ENCODE assay signal across 8 cellular contexts in genomic region chr17:27609606-27610303, GRCh38. TPM values are rescaled to one million over a fixed set of nuclear protein-coding genes. Genes with fewer than 3 reads are reported as not detected.
A peak's percentile ranks its signal among the peaks of the same experiment; 100 is the strongest.
DNase-seq lines count a peak whose midpoint lies in the region; ATAC-seq, FAIRE-seq and TF ChIP-seq lines count a peak whose summit lies in the region.

No MANE protein-coding gene starts in this region.

- H3K27me3 Mint-ChIP-seq in activated T-cell treated with anti-CD3 and anti-CD28 coated beads, Interleukin-2, amount 50 U/mL, for 4 hours (ENCODE audit: low read depth) = no peaks in the 10 kb centered on the region

- POLR2A ChIA-PET in RWPE1 (lab: Yijun Ruan, JAX; ENCODE audit: low non-redundant PET) = interaction anchor here (0.5 kb wide), 1 partner anchor 287 kb away, joined by 6 read pairs; no protein-coding TSS in a partner anchor

- DNase-seq in 8988T (peak; percentile 78), GM12865 (ENCODE audit: low read depth) (peak; percentile 50), RWPE1 (ENCODE audit: low spot score) (peak; percentile 34), fibroblast of peridontal ligament (ENCODE audit: extremely low read depth) (peak; percentile 51), pancreas (no peak), GM19239 (ENCODE audit: insufficient read length, low spot score) (no peak), cerebellum (ENCODE audit: low spot score) (no peak)
- no peak for DNase-seq in activated T-cell treated with anti-CD3 and anti-CD28 coated beads, Interleukin-2, amount 50 U/mL, for 4 hours

- peaks cover 29% of the 10 kb centered on the region for H3K36me3 Mint-ChIP-seq in activated T-cell treated with anti-CD3 and anti-CD28 coated beads, Interleukin-2, amount 50 U/mL, for 4 hours (ENCODE audit: insufficient read depth)

- WGBS in pancreas, 2 donors = 56% methylated on average over 11 of the region's 11 CpGs

- H3K36me3 ChIP-seq in pancreas = peaks cover 7 to 99% (median 58%) of the 10 kb centered on the region in 3 donors

- H3K27me3 ChIP-seq in pancreas = no peaks in the 10 kb centered on the region

- ATAC-seq in pancreas = peak in 3 of 4 donors; percentile 39 to 68 (median 59)
- no peak for ATAC-seq in activated T-cell treated with anti-CD3 and anti-CD28 coated beads, Interleukin-2, amount 50 U/mL, for 4 hours

- intact Hi-C loops in pancreas (cut with DNase I) = loop anchor here in 1 of 3 donors (10.0 kb wide), 1 partner anchor 255 kb away; no protein-coding TSS in a partner anchor

- no peaks in the 10 kb centered on the region for H3K9me3 Mint-ChIP-seq in activated T-cell treated with anti-CD3 and anti-CD28 coated beads, Interleukin-2, amount 50 U/mL, for 4 hours

- H3K4me3 ChIP-seq in GM12865 (ENCODE audit: low read depth, low read length) (no peak overlapping the region), pancreas (no peak overlapping the region)

- TF ChIP-seq CTCF in GM12865 (IDR thresholded peaks at IDR 0.05; ENCODE audit: insufficient read depth, low read depth, low read length, missing control alignments) = peak; percentile 47
- peak; percentile 24; the same call in 1 of the 2 replicates for TF ChIP-seq CTCF in RWPE1 (conservative IDR thresholded peaks at IDR 0.05; ENCODE audit: low read depth)
- TF ChIP-seq CTCF in pancreas (IDR thresholded peaks at IDR 0.05) = peak in 1 of 4 donors; percentile 20

- no peaks in the 10 kb centered on the region for H3K4me1 Mint-ChIP-seq in activated T-cell treated with anti-CD3 and anti-CD28 coated beads, Interleukin-2, amount 50 U/mL, for 4 hours (ENCODE audit: low read depth)

- no peak overlapping the region for H3K4me3 Mint-ChIP-seq in activated T-cell treated with anti-CD3 and anti-CD28 coated beads, Interleukin-2, amount 50 U/mL, for 4 hours

- FAIRE-seq in pancreas (lab: Jason Lieb, UNC) = no peak
- FAIRE-seq in GM19239 (lab: Jason Lieb, UNC) = no peak

- no peak overlapping the region for H3K27ac ChIP-seq in RWPE1
- no peak overlapping the region for H3K27ac ChIP-seq in pancreas

- no peaks in the 10 kb centered on the region for H3K4me1 ChIP-seq in pancreas

- H3K9me3 ChIP-seq in pancreas = no peaks in the 10 kb centered on the region

- CTCF ChIA-PET in RWPE1 (lab: Yijun Ruan, JAX) = interaction anchor here (0.6 to 2.1 kb wide), 10 partner anchors 10 to 373 kb away, joined by 3 to 12 read pairs (median 6); no protein-coding TSS in a partner anchor

RNA-seq across cellular contexts. Expression of gene LGALS9, which starts 21.2 kb away (rescaled TPM):
- 10 to 100 TPM in 4 of 6 donors, 1 to 10 TPM in 2; 5.2 to 77.3 (median 13.5) TPM for total RNA-seq in pancreas
- polyA plus RNA-seq in pancreas = 10 to 100 TPM; 20.9 to 29.8 TPM
- 3.9 TPM for total RNA-seq in cerebellum
- 10 to 100 TPM; 13.4 to 21.8 (median 16.4) TPM for total RNA-seq in activated T-cell treated with anti-CD3 and anti-CD28 coated beads, Interleukin-2, amount 50 U/mL, for 4 hours

Comparison
In these comparisons a context has a peak if more than half of its experiments do, and no peak if none do; other contexts are left out.
1. DNase-seq: peak in 8988T (single experiment), GM12865 (single experiment), RWPE1 (single experiment) and fibroblast of peridontal ligament (single experiment); none in pancreas (0 of 6), GM19239 (single experiment), cerebellum (single experiment) and activated T-cell treated with anti-CD3 and anti-CD28 coated beads, Interleukin-2, amount 50 U/mL, for 4 hours (single experiment).
2. ATAC-seq: peak in pancreas (3 of 4); none in activated T-cell treated with anti-CD3 and anti-CD28 coated beads, Interleukin-2, amount 50 U/mL, for 4 hours (0 of 2).